In the genomic region with DNA sequence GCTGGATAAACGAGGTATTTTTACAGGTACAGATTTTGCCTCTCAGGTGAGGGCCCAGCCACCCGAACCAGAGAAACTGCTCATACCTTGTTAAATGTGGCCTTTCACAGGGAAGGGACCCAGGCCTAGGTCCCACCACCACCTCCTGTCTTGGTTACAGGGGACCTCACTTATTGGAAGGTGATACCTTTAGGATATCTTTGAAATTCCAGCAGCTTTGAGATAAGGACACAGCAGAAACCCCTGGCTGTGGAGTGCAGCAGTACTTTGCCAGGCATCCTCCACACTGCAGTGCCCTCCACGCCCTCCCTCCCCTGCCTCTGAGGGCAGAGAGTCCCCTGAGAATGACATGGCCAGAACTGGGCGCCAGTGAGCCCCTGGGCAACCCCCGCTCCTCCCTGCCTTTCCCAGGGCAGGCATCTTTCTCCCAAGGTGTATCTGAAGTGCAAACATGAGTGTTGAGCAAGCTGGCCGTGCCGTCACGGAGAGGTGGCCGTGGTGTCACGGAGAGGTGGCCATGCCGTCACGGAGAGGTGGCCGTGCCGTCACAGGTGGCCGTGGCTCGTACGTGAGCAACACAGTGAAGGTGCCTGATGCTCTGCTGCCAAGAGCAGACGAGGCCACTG, we compare ENCODE assay signal across 9 cellular contexts.
DNase-seq lines count a peak whose midpoint lies in the region; ATAC-seq and TF ChIP-seq lines count a peak whose summit lies in the region.
"Had no signal": no experiment of that assay in that cellular context is flagged by ENCODE, and none has a peak within 500 bp of the region (broad histone marks: within the 10 kb centered on the region; RNA-seq: fewer than 3 reads in every experiment).

No MANE protein-coding gene starts in this region.

- H3K4me3 ChIP-seq in upper lobe of right lung = no peak overlapping the region
- H3K4me3 ChIP-seq: dorsolateral prefrontal cortex had no signal

- no peaks in the 10 kb centered on the region for H3K27me3 Mint-ChIP-seq in activated naive CD8-positive, alpha-beta T cell
- no peaks in the 10 kb centered on the region for H3K27me3 Mint-ChIP-seq in osteocyte (ENCODE audit: unreplicated experiment)

- peaks cover 13% of the 10 kb centered on the region for H3K4me1 ChIP-seq in upper lobe of right lung

- ATAC-seq in GM18867 (IDR thresholded peaks at IDR 0.05; ENCODE audit: unreplicated experiment) (peak; percentile 3), HG03045 (IDR thresholded peaks at IDR 0.05; ENCODE audit: unreplicated experiment) (peak; percentile 10), upper lobe of right lung (no peak), HG03139 (IDR thresholded peaks at IDR 0.05; ENCODE audit: unreplicated experiment) (no peak)

- H3K27ac Mint-ChIP-seq in activated naive CD8-positive, alpha-beta T cell = peak overlapping the region; percentile 98
- H3K27ac Mint-ChIP-seq in osteocyte (ENCODE audit: unreplicated experiment) = peak overlapping the region; percentile 97

- no peak overlapping the region for H3K27ac ChIP-seq in upper lobe of right lung

- peaks cover 54% of the 10 kb centered on the region for H3K4me1 Mint-ChIP-seq in activated naive CD8-positive, alpha-beta T cell (ENCODE audit: low read depth)
- peaks cover 49% of the 10 kb centered on the region for H3K4me1 Mint-ChIP-seq in osteocyte (ENCODE audit: unreplicated experiment)

- H3K4me3 Mint-ChIP-seq in activated naive CD8-positive, alpha-beta T cell = peak overlapping the region; percentile 68
- no peak overlapping the region for H3K4me3 Mint-ChIP-seq in osteocyte (ENCODE audit: unreplicated experiment)

- no peak for TF ChIP-seq CTCF in osteocyte (IDR thresholded peaks at IDR 0.05)
- no peak for TF ChIP-seq CTCF in upper lobe of right lung (IDR thresholded peaks at IDR 0.05)

- no peaks in the 10 kb centered on the region for H3K27me3 ChIP-seq in upper lobe of right lung
- H3K27me3 ChIP-seq: dorsolateral prefrontal cortex had no signal

- H3K36me3 Mint-ChIP-seq in activated naive CD8-positive, alpha-beta T cell = peaks cover 13% of the 10 kb centered on the region
- peaks cover 5% of the 10 kb centered on the region for H3K36me3 Mint-ChIP-seq in osteocyte (ENCODE audit: unreplicated experiment)

- no peaks in the 10 kb centered on the region for H3K9me3 ChIP-seq in upper lobe of right lung

- H3K9me3 Mint-ChIP-seq in activated naive CD8-positive, alpha-beta T cell (ENCODE audit: low read depth) = no peaks in the 10 kb centered on the region
- H3K9me3 Mint-ChIP-seq in osteocyte (ENCODE audit: unreplicated experiment) = no peaks in the 10 kb centered on the region

- intact Hi-C loops in upper lobe of right lung (cut with DNase I) = no loop called here

- DNase-seq in osteocyte (ENCODE audit: extremely low spot score, unreplicated experiment) (no peak), GM19238 (ENCODE audit: insufficient read length, low spot score) (no peak), upper lobe of right lung (no peak), NCI-H1930 (lab: John Stamatoyannopoulos, UW) (no peak)

- peaks cover 9% of the 10 kb centered on the region for H3K36me3 ChIP-seq in upper lobe of right lung

Comparison
In these comparisons a context has a peak if more than half of its experiments do, and no peak if none do; other contexts are left out.
1. ATAC-seq: peak in GM18867 (single experiment) and HG03045 (single experiment); none in upper lobe of right lung (single experiment) and HG03139 (single experiment).